9 cellular contexts compared by ENCODE assay signal in the genomic region with DNA sequence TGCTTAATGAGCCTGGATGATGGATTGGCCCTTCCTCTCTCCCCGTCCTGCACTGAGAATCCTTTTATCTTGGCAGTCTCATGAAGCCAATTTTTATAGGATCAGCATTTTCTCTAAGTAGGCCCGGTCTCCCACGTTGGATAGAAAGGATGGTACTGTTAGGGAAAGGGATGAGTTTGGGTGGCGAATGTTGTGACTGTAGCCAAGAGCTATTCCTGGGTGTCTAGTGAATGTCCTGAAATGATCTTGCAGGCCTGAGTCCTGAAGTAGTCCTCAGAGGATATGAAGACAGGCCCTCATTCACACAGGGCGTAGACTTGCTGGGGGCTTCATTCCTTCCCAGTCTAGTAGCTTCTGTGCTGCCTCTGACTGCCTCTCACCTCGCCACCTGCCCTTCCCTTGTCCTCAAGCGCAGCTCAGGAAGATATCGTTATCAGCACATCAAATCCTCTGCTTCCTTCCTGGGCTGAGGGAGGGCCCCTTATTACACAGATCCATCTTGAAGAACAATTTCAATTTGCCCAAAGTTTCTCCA. TPM values are rescaled to one million over a fixed set of nuclear protein-coding genes. Genes with fewer than 3 reads are reported as not detected.
A peak's percentile ranks its signal among the peaks of the same experiment; 100 is the strongest.
DNase-seq lines count a peak whose midpoint lies in the region; ATAC-seq and TF ChIP-seq lines count a peak whose summit lies in the region.
"Had no signal": no experiment of that assay in that cellular context is flagged by ENCODE, and none has a peak within 500 bp of the region (broad histone marks: within the 10 kb centered on the region; RNA-seq: fewer than 3 reads in every experiment).

No MANE protein-coding gene starts in this region.

- H3K4me1 ChIP-seq in tibial artery = peaks cover 0 to 100% (median 59%) of the 10 kb centered on the region in 4 donors

- peak; percentile 52 for DNase-seq in activated CD8-positive, alpha-beta memory T cell treated with anti-CD3 and anti-CD28 coated beads, Interleukin-2, amount 50 U/mL, for 48 hours
- DNase-seq in activated CD8-positive, alpha-beta memory T cell treated with anti-CD3 and anti-CD28 coated beads, Interleukin-2, amount 10 ng/mL, durations not matched to agents 7 days and 5 days = no peak
- DNase-seq in memory B cell (ENCODE audit: low spot score in 2 of 2) (no peak), tibial artery (no peak), NCI-H1417 (lab: John Stamatoyannopoulos, UW) (no peak), kidney glomerular epithelial cell (lab: John Stamatoyannopoulos, UW) (no peak)
- no peak for DNase-seq in stimulated activated CD4-positive, alpha-beta T cell treated with anti-CD3 and anti-CD28 coated beads, Interleukin-4, amount 100 ng/mL, for 1 hour
- DNase-seq: NCI-H510A had no signal

- H3K9me3 ChIP-seq in tibial artery = no peaks in the 10 kb centered on the region

- no peaks in the 10 kb centered on the region for H3K27me3 Mint-ChIP-seq in activated CD8-positive, alpha-beta memory T cell treated with anti-CD3 and anti-CD28 coated beads, Interleukin-2, amount 10 ng/mL, durations not matched to agents 7 days and 5 days
- H3K27me3 Mint-ChIP-seq in memory B cell = no peaks in the 10 kb centered on the region

- H3K36me3 Mint-ChIP-seq in activated CD8-positive, alpha-beta memory T cell treated with anti-CD3 and anti-CD28 coated beads, Interleukin-2, amount 10 ng/mL, durations not matched to agents 7 days and 5 days = peaks cover 64% of the 10 kb centered on the region
- H3K36me3 Mint-ChIP-seq in memory B cell = peaks cover 40% of the 10 kb centered on the region

- peak overlapping the region in 1 of 2 donors; percentile 1 for H3K4me3 ChIP-seq in tibial artery

- H3K4me1 Mint-ChIP-seq in activated CD8-positive, alpha-beta memory T cell treated with anti-CD3 and anti-CD28 coated beads, Interleukin-2, amount 10 ng/mL, durations not matched to agents 7 days and 5 days = peaks cover 71% of the 10 kb centered on the region
- H3K4me1 Mint-ChIP-seq in memory B cell = peaks cover 50% of the 10 kb centered on the region

- ATAC-seq in activated CD8-positive, alpha-beta memory T cell treated with anti-CD3 and anti-CD28 coated beads, Interleukin-2, amount 10 ng/mL, durations not matched to agents 7 days and 5 days = no peak
- no peak for ATAC-seq in memory B cell (ENCODE audit: low read depth)

- peaks cover 4% of the 10 kb centered on the region for H3K9me3 Mint-ChIP-seq in activated CD8-positive, alpha-beta memory T cell treated with anti-CD3 and anti-CD28 coated beads, Interleukin-2, amount 10 ng/mL, durations not matched to agents 7 days and 5 days (ENCODE audit: low read depth)
- no peaks in the 10 kb centered on the region for H3K9me3 Mint-ChIP-seq in memory B cell

- CTCF ChIA-PET in activated CD8-positive, alpha-beta memory T cell treated with anti-CD3 and anti-CD28 coated beads, Interleukin-2, amount 10 ng/mL, durations not matched to agents 7 days and 5 days (lab: Charles Lee) = interaction anchor here (0.6 to 4.5 kb wide), 16 partner anchors 8 to 207 kb away, joined by 3 to 38 read pairs (median 4); partner anchors contain the start of genes LBH, LCLAT1 and YPEL5

- peaks cover 22 to 41% (median 30%) of the 10 kb centered on the region in 3 donors for H3K36me3 ChIP-seq in tibial artery

- no peak for TF ChIP-seq CTCF in tibial artery (IDR thresholded peaks at IDR 0.05)

- H3K27ac Mint-ChIP-seq in activated CD8-positive, alpha-beta memory T cell treated with anti-CD3 and anti-CD28 coated beads, Interleukin-2, amount 10 ng/mL, durations not matched to agents 7 days and 5 days = no peak overlapping the region
- H3K27ac Mint-ChIP-seq in memory B cell = peak overlapping the region; percentile 65

- no peaks in the 10 kb centered on the region for H3K27me3 ChIP-seq in tibial artery

- no peak overlapping the region for H3K4me3 Mint-ChIP-seq in activated CD8-positive, alpha-beta memory T cell treated with anti-CD3 and anti-CD28 coated beads, Interleukin-2, amount 10 ng/mL, durations not matched to agents 7 days and 5 days
- peak overlapping the region; percentile 37 for H3K4me3 Mint-ChIP-seq in memory B cell

- peak overlapping the region; percentile 54 for H3K27ac ChIP-seq in cingulate gyrus (ENCODE audit: low read depth, low read length)
- H3K27ac ChIP-seq in tibial artery = peak overlapping the region; percentile 93 to 94

- intact Hi-C loops in tibial artery (cut with DNase I; ENCODE audit: low total_unique reads) = no loop called here

RNA-seq across cellular contexts. Expression of gene LBH, which starts 8.9 kb away (rescaled TPM):
- 10 to 100 TPM; 68.5 to 71.5 TPM for total RNA-seq in activated CD8-positive, alpha-beta memory T cell treated with anti-CD3 and anti-CD28 coated beads, Interleukin-2, amount 10 ng/mL, durations not matched to agents 7 days and 5 days
